In the genomic region with DNA sequence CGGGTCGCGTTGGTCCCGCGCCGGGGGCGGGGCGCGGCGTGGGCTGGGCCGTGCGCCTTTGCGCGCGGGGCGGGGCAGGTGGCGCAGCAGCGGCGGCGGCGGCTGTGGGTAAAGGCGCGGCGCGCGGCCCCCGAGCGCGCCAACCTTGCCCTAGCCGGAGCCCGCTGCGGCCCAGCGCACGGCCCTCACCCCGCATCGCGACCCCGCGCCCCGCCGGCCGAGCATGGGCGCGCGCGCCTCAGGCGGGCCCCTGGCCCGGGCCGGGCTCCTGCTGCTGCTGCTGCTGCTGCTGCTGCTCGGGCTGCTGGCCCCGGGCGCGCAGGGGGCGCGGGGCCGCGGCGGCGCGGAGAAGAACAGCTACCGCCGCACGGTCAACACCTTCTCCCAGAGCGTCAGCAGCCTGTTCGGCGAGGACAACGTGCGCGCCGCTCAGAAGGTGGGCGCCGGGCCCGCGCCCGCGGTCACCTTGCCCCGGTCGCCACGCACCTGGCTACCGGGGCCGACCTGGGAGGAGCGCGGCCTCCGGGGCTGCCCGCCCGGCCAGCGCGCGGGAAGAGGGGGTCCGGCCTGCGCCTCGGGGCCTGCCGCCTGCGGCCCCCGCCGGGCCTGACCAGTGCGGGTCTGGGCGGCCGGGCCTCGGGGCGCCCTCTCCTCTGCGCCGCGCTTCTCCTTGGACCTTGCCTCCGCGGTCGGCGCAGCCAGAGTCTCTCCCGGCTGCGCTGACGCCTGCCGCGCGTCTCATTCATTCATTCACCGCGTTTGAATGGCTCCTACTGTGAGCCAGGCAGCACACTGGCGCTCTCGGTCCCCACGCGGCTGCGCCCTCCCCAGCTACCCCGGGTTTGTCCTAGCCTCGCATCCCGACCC, we compare ENCODE assay signal across 8 cellular contexts. TPM values are rescaled to one million over a fixed set of nuclear protein-coding genes. Genes with fewer than 3 reads are reported as not detected.
A peak's percentile ranks its signal among the peaks of the same experiment; 100 is the strongest.
DNase-seq lines count a peak whose midpoint lies in the region; ATAC-seq and TF ChIP-seq lines count a peak whose summit lies in the region.

Gene BRI3BP, plus strand, starts transcription at position 78 of the 867 bp plus-strand sequence. Its CDS starts 146 bp downstream, at position 224.

- H3K27me3 ChIP-seq in muscle layer of colon (ENCODE audit: control insufficient read depth in 1 of 2, insufficient read depth in 2 of 2, low read length in 2 of 2): no peaks in the 10 kb centered on the region

- no peak within 1 kb of the TSS for H3K27ac ChIP-seq in muscle layer of colon (ENCODE audit: low read depth, low read length)

- H3K4me1 ChIP-seq in muscle layer of colon (ENCODE audit: insufficient read depth, low read length): peaks cover 14% of the 10 kb centered on the region

- H3K9ac ChIP-seq in muscle layer of colon (ENCODE audit: low read length): peak within 1 kb of the TSS; percentile 44

- no peaks in the 10 kb centered on the region for H3K9me3 ChIP-seq in muscle layer of colon (ENCODE audit: low read length)

- ATAC-seq in GM18873 (IDR thresholded peaks at IDR 0.05; ENCODE audit: low FRiP score, unreplicated experiment) (peak; percentile 37), HG03135 (IDR thresholded peaks at IDR 0.05; ENCODE audit: unreplicated experiment) (peak; percentile 47)

- H3K4me3 ChIP-seq in epithelial cell of proximal tubule (ENCODE audit: low read depth, low read length) (peak within 1 kb of the TSS; percentile 75), muscle layer of colon (ENCODE audit: low read depth in 1 of 2, low read length in 2 of 2) (peak within 1 kb of the TSS; percentile 38 to 66)

- DNase-seq in AG20443 (ENCODE audit: low spot score) (peak; percentile 80), NCI-H748 treated with DMSO at 0.1 percent for 48 hours (lab: John Stamatoyannopoulos, UW) (peak; percentile 44), epithelial cell of proximal tubule (ENCODE audit: low read depth) (no peak)
- peak; percentile 29 for DNase-seq in activated CD8-positive, alpha-beta memory T cell treated with anti-CD3 and anti-CD28 coated beads, Interleukin-2, amount 50 U/mL, for 24 hours (ENCODE audit: extremely low read depth)
- DNase-seq in stimulated activated CD8-positive, alpha-beta memory T cell treated with anti-CD3 and anti-CD28 coated beads, Interleukin-7, amount 100 ng/mL, for 4 hours (ENCODE audit: low read depth in 2 of 2): peak; percentile 15 to 73

- no peak for TF ChIP-seq CTCF in epithelial cell of proximal tubule (conservative IDR thresholded peaks at IDR 0.05; ENCODE audit: low read depth, low read length)

- no peaks in the 10 kb centered on the region for H3K36me3 ChIP-seq in muscle layer of colon (ENCODE audit: insufficient read depth, low read length)

RNA-seq across cellular contexts. Expression of gene BRI3BP, which starts in this region (rescaled TPM):
- total RNA-seq in epithelial cell of proximal tubule: 16.0 and 25.7 TPM in 2 replicates
